ENCODE assay signal across 1 cellular context in the genomic region with DNA sequence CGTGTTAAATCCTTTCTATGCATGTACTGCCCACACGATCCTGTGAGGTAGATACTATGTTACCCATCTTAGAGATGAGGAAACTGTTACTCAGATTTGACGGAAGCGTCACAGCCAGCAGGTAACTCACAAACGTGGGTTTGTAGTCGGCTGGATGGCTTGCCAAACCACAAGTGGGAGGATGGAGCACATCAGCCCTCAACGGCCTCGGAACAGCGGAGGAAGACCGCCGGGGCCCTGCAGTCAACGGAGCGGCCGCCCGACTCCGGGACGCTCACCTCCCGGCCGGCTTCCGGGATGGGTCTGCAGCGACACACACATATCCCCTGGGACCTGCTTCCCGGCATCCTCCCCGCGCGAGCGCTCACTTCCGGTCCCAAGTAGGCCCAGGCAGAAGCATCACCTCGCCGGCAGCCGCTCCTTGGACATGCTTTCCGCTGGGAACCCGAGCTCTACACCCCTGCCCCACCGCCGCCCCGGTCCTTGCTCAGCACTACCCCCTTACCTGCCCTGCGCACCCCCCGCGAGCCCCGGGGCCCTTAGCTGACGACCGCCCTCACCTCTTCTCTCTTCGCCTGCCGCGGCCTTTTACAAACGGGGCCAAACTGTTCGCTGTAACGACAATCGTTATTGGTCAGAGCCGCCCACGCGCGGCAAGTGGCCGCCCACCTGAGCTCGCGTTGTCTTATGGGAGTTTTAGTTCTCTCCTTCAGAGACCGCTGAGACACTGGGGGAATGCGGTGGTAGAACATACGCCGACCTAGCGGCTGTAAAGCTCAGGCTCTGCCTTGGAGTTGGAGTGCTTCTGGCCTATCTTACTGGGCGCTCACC.
TF ChIP-seq lines count a peak whose summit lies in the region.

C2orf42 (minus strand) TSS at position 607 of the 831 bp plus-strand sequence. CDS start 9,034 bp downstream, outside the sequence.

TF ChIP-seq in GM12878, 131 proteins besides CTCF, POLR2A, EP300 and RAD21 (continued from another document):
- no peak for TF ChIP-seq ZBTB4 (CRISPR knock-in tag; IDR thresholded peaks at IDR 0.05)
- TF ChIP-seq E2F4 (IDR thresholded peaks at IDR 0.05; ENCODE audit: low read depth, low read length) = 0 out of 2 replicates have a peak, but pooled peaks have one; percentile 5
- peak; percentile 82 for TF ChIP-seq RAD51 (IDR thresholded peaks at IDR 0.05)
- TF ChIP-seq, protein P1, sequence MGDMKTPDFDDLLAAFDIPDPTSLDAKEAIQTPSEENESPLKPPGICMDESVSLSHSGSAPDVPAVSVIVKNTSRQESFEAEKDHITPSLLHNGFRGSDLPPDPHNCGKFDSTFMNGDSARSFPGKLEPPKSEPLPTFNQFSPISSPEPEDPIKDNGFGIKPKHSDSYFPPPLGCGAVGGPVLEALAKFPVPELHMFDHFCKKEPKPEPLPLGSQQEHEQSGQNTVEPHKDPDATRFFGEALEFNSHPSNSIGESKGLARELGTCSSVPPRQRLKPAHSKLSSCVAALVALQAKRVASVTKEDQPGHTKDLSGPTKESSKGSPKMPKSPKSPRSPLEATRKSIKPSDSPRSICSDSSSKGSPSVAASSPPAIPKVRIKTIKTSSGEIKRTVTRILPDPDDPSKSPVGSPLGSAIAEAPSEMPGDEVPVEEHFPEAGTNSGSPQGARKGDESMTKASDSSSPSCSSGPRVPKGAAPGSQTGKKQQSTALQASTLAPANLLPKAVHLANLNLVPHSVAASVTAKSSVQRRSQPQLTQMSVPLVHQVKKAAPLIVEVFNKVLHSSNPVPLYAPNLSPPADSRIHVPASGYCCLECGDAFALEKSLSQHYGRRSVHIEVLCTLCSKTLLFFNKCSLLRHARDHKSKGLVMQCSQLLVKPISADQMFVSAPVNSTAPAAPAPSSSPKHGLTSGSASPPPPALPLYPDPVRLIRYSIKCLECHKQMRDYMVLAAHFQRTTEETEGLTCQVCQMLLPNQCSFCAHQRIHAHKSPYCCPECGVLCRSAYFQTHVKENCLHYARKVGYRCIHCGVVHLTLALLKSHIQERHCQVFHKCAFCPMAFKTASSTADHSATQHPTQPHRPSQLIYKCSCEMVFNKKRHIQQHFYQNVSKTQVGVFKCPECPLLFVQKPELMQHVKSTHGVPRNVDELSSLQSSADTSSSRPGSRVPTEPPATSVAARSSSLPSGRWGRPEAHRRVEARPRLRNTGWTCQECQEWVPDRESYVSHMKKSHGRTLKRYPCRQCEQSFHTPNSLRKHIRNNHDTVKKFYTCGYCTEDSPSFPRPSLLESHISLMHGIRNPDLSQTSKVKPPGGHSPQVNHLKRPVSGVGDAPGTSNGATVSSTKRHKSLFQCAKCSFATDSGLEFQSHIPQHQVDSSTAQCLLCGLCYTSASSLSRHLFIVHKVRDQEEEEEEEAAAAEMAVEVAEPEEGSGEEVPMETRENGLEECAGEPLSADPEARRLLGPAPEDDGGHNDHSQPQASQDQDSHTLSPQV (IDR thresholded peaks at IDR 0.05) = peak; percentile 90
- peak; percentile 93 for TF ChIP-seq NBN (IDR thresholded peaks at IDR 0.05)
- peak; percentile 76 for TF ChIP-seq SIX5 (IDR thresholded peaks at IDR 0.05; ENCODE audit: low read depth, low read length, severe bottlenecking)
- peak; percentile 93 for TF ChIP-seq NKRF (conservative IDR thresholded peaks at IDR 0.05)
- no peak for TF ChIP-seq MYC (IDR thresholded peaks at IDR 0.05; ENCODE audit: insufficient read depth, insufficient read length, insufficient replicate concordance, low read length, severe bottlenecking)
- TF ChIP-seq MTA2 (IDR thresholded peaks at IDR 0.05; ENCODE audit: low read depth) = peak; percentile 46
- TF ChIP-seq LARP7 (IDR thresholded peaks at IDR 0.05) = peak; percentile 79
- TF ChIP-seq TCF3 (IDR thresholded peaks at IDR 0.05; ENCODE audit: borderline replicate concordance, insufficient read depth, low read depth, low read length) = peak; percentile 79
- TF ChIP-seq IRF5 (IDR thresholded peaks at IDR 0.05; ENCODE audit: borderline replicate concordance) = no peak
- TF ChIP-seq MYB (IDR thresholded peaks at IDR 0.05; ENCODE audit: borderline replicate concordance, low read depth, low read length) = 0 out of 2 replicates have a peak, but pooled peaks have one; percentile 23
- TF ChIP-seq SMARCA5 (IDR thresholded peaks at IDR 0.05) = peak; percentile 85
- peak; percentile 75 for TF ChIP-seq BACH1 (IDR thresholded peaks at IDR 0.05; ENCODE audit: borderline replicate concordance)
- TF ChIP-seq ETV6 (conservative IDR thresholded peaks at IDR 0.05 in 1 of 2, IDR thresholded peaks at IDR 0.05 in 1 of 2; ENCODE audit: borderline replicate concordance in 1 of 2, low read depth in 1 of 2) = peak in 1 of 2 experiments; percentile 83; a peak in 2 of 4 replicates
- TF ChIP-seq, protein P2, sequence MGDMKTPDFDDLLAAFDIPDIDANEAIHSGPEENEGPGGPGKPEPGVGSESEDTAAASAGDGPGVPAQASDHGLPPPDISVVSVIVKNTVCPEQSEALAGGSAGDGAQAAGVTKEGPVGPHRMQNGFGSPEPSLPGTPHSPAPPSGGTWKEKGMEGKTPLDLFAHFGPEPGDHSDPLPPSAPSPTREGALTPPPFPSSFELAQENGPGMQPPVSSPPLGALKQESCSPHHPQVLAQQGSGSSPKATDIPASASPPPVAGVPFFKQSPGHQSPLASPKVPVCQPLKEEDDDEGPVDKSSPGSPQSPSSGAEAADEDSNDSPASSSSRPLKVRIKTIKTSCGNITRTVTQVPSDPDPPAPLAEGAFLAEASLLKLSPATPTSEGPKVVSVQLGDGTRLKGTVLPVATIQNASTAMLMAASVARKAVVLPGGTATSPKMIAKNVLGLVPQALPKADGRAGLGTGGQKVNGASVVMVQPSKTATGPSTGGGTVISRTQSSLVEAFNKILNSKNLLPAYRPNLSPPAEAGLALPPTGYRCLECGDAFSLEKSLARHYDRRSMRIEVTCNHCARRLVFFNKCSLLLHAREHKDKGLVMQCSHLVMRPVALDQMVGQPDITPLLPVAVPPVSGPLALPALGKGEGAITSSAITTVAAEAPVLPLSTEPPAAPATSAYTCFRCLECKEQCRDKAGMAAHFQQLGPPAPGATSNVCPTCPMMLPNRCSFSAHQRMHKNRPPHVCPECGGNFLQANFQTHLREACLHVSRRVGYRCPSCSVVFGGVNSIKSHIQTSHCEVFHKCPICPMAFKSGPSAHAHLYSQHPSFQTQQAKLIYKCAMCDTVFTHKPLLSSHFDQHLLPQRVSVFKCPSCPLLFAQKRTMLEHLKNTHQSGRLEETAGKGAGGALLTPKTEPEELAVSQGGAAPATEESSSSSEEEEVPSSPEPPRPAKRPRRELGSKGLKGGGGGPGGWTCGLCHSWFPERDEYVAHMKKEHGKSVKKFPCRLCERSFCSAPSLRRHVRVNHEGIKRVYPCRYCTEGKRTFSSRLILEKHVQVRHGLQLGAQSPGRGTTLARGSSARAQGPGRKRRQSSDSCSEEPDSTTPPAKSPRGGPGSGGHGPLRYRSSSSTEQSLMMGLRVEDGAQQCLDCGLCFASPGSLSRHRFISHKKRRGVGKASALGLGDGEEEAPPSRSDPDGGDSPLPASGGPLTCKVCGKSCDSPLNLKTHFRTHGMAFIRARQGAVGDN (IDR thresholded peaks at IDR 0.05) = peak; percentile 92
- TF ChIP-seq PML (IDR thresholded peaks at IDR 0.05; ENCODE audit: low read length) = peak; percentile 96
- no peak for TF ChIP-seq SPI1 (IDR thresholded peaks at IDR 0.05; ENCODE audit: borderline replicate concordance, insufficient read depth, low read depth, low read length)
- peak; percentile 48 to 59; a peak in 2 of 4 replicates for TF ChIP-seq BHLHE40 (IDR thresholded peaks at IDR 0.05; ENCODE audit: borderline replicate concordance in 1 of 2, low read depth in 2 of 2, low read length in 1 of 2)
